3 cellular contexts compared by ENCODE assay signal in the genomic region with DNA sequence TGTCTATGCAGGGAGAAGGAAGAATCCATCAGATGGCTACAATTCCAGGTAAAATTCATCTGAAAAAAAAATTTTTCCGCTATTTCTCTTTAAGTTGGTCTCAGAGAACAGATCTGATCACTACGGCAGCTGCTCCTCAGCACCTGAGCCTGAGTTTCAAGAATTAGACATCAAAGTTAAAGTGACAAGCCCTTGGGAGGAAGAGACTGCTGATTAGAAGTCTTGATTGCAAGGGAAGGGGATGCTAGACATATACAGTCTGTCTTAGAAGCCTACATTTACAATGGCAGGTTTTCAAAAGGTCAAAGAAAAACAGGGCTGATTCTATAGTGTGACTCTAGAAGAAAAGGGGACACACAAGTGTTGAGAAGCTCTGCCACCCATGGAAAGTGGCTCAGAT.
"Had no signal": no experiment of that assay in that cellular context is flagged by ENCODE, and none has a peak within 500 bp of the region (broad histone marks: within the 10 kb centered on the region; RNA-seq: fewer than 3 reads in every experiment).

No MANE protein-coding gene starts in this region.

- DNase-seq: GDM1, GF-D8 had no signal

- H3K4me3 ChIP-seq: GM12878 had no signal

- ATAC-seq: GM12878 had no signal
